ENCODE assay signal across 15 cellular contexts in genomic region chr5:150162142-150162513, GRCh38. TPM values are rescaled to one million over a fixed set of nuclear protein-coding genes. Genes with fewer than 3 reads are reported as not detected.
DNase-seq lines count a peak whose midpoint lies in the region; ATAC-seq, FAIRE-seq and TF ChIP-seq lines count a peak whose summit lies in the region.
"Had no signal": no experiment of that assay in that cellular context is flagged by ENCODE, and none has a peak within 500 bp of the region (broad histone marks: within the 10 kb centered on the region; RNA-seq: fewer than 3 reads in every experiment).

No MANE protein-coding gene starts in this region.

- CTCF ChIA-PET in HCT116 (lab: Charles Lee): interaction anchor here (0.8 to 2.6 kb wide), 4 partner anchors 9 to 58 kb away, joined by 3 to 10 read pairs (median 4); no protein-coding TSS in a partner anchor
- CTCF ChIA-PET in PC-3 (lab: Charles Lee): interaction anchor here (0.7 to 1.9 kb wide), 4 partner anchors 13 to 189 kb away, joined by 3 to 10 read pairs (median 5); no protein-coding TSS in a partner anchor

- RAD21 ChIA-PET in HCT116 (lab: Charles Lee; ENCODE audit: low non-redundant PET in 1 of 2, low total read pairs in 2 of 2, uncharacterized antibody in 2 of 2, unreplicated experiment in 2 of 2): no interaction called here

- no peak overlapping the region for H3K27ac Mint-ChIP-seq in stimulated activated memory B cell treated with anti-CD40 and anti-IgM and Interleukin-4, amounts not matched to agents 10 μg/mL and 1 μg/mL and 100 μg/mL, for 72 hours
- H3K27ac Mint-ChIP-seq: activated CD4-positive, alpha-beta T cell treated with anti-CD3 and anti-CD28 coated beads, Interleukin-2, amount 10 ng/mL, durations not matched to agents 24 days and 14 days; activated naive CD4-positive, alpha-beta T cell treated with anti-CD3 and anti-CD28 coated beads for 36 hours; dendritic cell treated with granulocyte-macrophage colony-stimulating factor and Interleukin-4, amounts not matched to agents 40 ng/mL and 50 ng/mL, for 4 days had no signal

- H2AFZ ChIP-seq in HCT116 (ENCODE audit: low read depth, low read length, poor library complexity, severe bottlenecking) (peak overlapping the region; percentile 38), PC-3 (ENCODE audit: low read length) (no peak overlapping the region)

- H3K9me2 ChIP-seq in HCT116 (ENCODE audit: insufficient read depth): no peaks in the 10 kb centered on the region
- no peaks in the 10 kb centered on the region for H3K9me2 ChIP-seq in PC-3 (replicated peaks; ENCODE audit: low read length)

- H3K9me3 Mint-ChIP-seq in stimulated activated memory B cell treated with anti-CD40 and anti-IgM and Interleukin-4, amounts not matched to agents 10 μg/mL and 1 μg/mL and 100 μg/mL, for 72 hours: no peaks in the 10 kb centered on the region
- H3K9me3 Mint-ChIP-seq: activated CD4-positive, alpha-beta T cell treated with anti-CD3 and anti-CD28 coated beads, Interleukin-2, amount 10 ng/mL, durations not matched to agents 24 days and 14 days; activated naive CD4-positive, alpha-beta T cell treated with anti-CD3 and anti-CD28 coated beads for 36 hours; dendritic cell treated with granulocyte-macrophage colony-stimulating factor and Interleukin-4, amounts not matched to agents 40 ng/mL and 50 ng/mL, for 4 days; neural crest cell had no signal

- H3K36me3 ChIP-seq in HCT116 (ENCODE audit: control insufficient read depth in 1 of 2, insufficient read depth in 2 of 2, low read length in 2 of 2): no peaks in the 10 kb centered on the region
- no peaks in the 10 kb centered on the region for H3K36me3 ChIP-seq in PC-3 (ENCODE audit: low read depth, low read length)
- no peaks in the 10 kb centered on the region for H3K36me3 ChIP-seq in small intestine (ENCODE audit: control insufficient read depth in 2 of 2, insufficient read depth in 2 of 2, low read length in 2 of 2)
- no peaks in the 10 kb centered on the region for H3K36me3 ChIP-seq in WERI-Rb-1

- H3K4me2 ChIP-seq in HCT116 (ENCODE audit: low read length): no peak overlapping the region
- no peak overlapping the region for H3K4me2 ChIP-seq in PC-3 (ENCODE audit: low read length)

- WGBS in small intestine, 3 donors: 29 to 59% (median 40%) methylated on average over 3 of the region's 3 CpGs

- peaks cover 30% of the 10 kb centered on the region for H3K4me1 Mint-ChIP-seq in stimulated activated memory B cell treated with anti-CD40 and anti-IgM and Interleukin-4, amounts not matched to agents 10 μg/mL and 1 μg/mL and 100 μg/mL, for 72 hours

- H3K27me3 ChIP-seq in HCT116 (ENCODE audit: insufficient read depth, low read length) (no peaks in the 10 kb centered on the region), PC-3 (ENCODE audit: low read length) (no peaks in the 10 kb centered on the region), small intestine (ENCODE audit: control insufficient read depth in 2 of 2, insufficient read depth in 2 of 2, low read length in 2 of 2) (no peaks in the 10 kb centered on the region), WERI-Rb-1 (ENCODE audit: insufficient read depth, low read depth, severe bottlenecking) (no peaks in the 10 kb centered on the region)

- ATAC-seq in HCT116 (no peak), PC-3 (peak; percentile 4), left colon (peak; percentile 73), HG03045 (IDR thresholded peaks at IDR 0.05; ENCODE audit: unreplicated experiment) (no peak)
- no peak for ATAC-seq in stimulated activated memory B cell treated with anti-CD40 and anti-IgM and Interleukin-4, amounts not matched to agents 10 μg/mL and 1 μg/mL and 100 μg/mL, for 72 hours

- intact Hi-C loops in HCT116 (cut with micrococcal nuclease) (no loop called here), PC-3 (cut with micrococcal nuclease) (no loop called here), left colon (cut with DNase I, micrococcal nuclease) (no loop called here)

- no peak for FAIRE-seq in small intestine (lab: Jason Lieb, UNC)

- H4K20me1 ChIP-seq in HCT116 (ENCODE audit: insufficient read depth) (no peaks in the 10 kb centered on the region), PC-3 (ENCODE audit: low read length) (no peaks in the 10 kb centered on the region)

- H3K9me3 ChIP-seq in HCT116 (ENCODE audit: control insufficient read depth in 1 of 2, insufficient read depth in 1 of 2, low read depth in 1 of 2, low read length in 2 of 2) (no peaks in the 10 kb centered on the region), PC-3 (ENCODE audit: low read length) (no peaks in the 10 kb centered on the region), small intestine (ENCODE audit: control insufficient read depth, low read depth) (no peaks in the 10 kb centered on the region), WERI-Rb-1 (ENCODE audit: severe bottlenecking) (no peaks in the 10 kb centered on the region)

- DNase-seq in HCT116 (ENCODE audit: low read depth, low spot score) (no peak), PC-3 (no peak), left colon (peak; percentile 86 to 94), small intestine (peak; percentile 93), hepatic stellate cell (ENCODE audit: low spot score) (no peak), WERI-Rb-1 (no peak)

- no peak for TF ChIP-seq RAD21 in HCT116 (IDR thresholded peaks at IDR 0.05; ENCODE audit: low read depth)

- H3K9ac ChIP-seq in HCT116 (ENCODE audit: low read length) (no peak overlapping the region), PC-3 (ENCODE audit: low read length) (no peak overlapping the region)

- H3K4me3 Mint-ChIP-seq in stimulated activated memory B cell treated with anti-CD40 and anti-IgM and Interleukin-4, amounts not matched to agents 10 μg/mL and 1 μg/mL and 100 μg/mL, for 72 hours: no peak overlapping the region
- H3K4me3 Mint-ChIP-seq: activated CD4-positive, alpha-beta T cell treated with anti-CD3 and anti-CD28 coated beads, Interleukin-2, amount 10 ng/mL, durations not matched to agents 24 days and 14 days; activated naive CD4-positive, alpha-beta T cell treated with anti-CD3 and anti-CD28 coated beads for 36 hours; dendritic cell treated with granulocyte-macrophage colony-stimulating factor and Interleukin-4, amounts not matched to agents 40 ng/mL and 50 ng/mL, for 4 days had no signal

- BruUV-seq in HCT116 (replicated peaks; lab: Mats Ljungman, UMichigan): no TSS peak
- BruUV-seq in PC-3 (replicated peaks; lab: Mats Ljungman, UMichigan): no TSS peak

- H3K4me1 ChIP-seq in HCT116 (ENCODE audit: control insufficient read depth in 1 of 2, insufficient read depth in 2 of 2, low read length in 2 of 2): peaks cover 3 to 19% of the 10 kb centered on the region in 2 experiments; a peak in 3 of 4 replicates
- H3K4me1 ChIP-seq in PC-3 (ENCODE audit: insufficient read depth, low read length): peaks cover 5% of the 10 kb centered on the region; the same call in 1 of the 2 replicates
- H3K4me1 ChIP-seq in small intestine (ENCODE audit: control insufficient read depth in 2 of 2, insufficient read depth in 1 of 2, low read depth in 1 of 2, low read length in 1 of 2): peaks cover 2 to 13% of the 10 kb centered on the region in 2 donors

- H3K79me2 ChIP-seq in HCT116 (ENCODE audit: insufficient read depth, low read length) (no peaks in the 10 kb centered on the region), PC-3 (ENCODE audit: low read length) (no peaks in the 10 kb centered on the region)

- no peaks in the 10 kb centered on the region for H3K36me3 Mint-ChIP-seq in stimulated activated memory B cell treated with anti-CD40 and anti-IgM and Interleukin-4, amounts not matched to agents 10 μg/mL and 1 μg/mL and 100 μg/mL, for 72 hours

- TF ChIP-seq CTCF in HCT116 (IDR thresholded peaks at IDR 0.05 in 2 of 3, conservative IDR thresholded peaks at IDR 0.05 in 1 of 3; ENCODE audit: borderline replicate concordance in 1 of 3, insufficient read depth in 1 of 3, low read depth in 2 of 3, low read length in 2 of 3) (no peak), PC-3 (conservative IDR thresholded peaks at IDR 0.05; ENCODE audit: low read depth, low read length) (no peak), WERI-Rb-1 (IDR thresholded peaks at IDR 0.05; ENCODE audit: low read depth, low read length) (no peak)

- H3K27ac ChIP-seq in HCT116 (ENCODE audit: low read depth, low read length) (no peak overlapping the region), PC-3 (ENCODE audit: low read length) (no peak overlapping the region), small intestine (ENCODE audit: low read depth in 1 of 2, low read length in 1 of 2) (peak overlapping the region; percentile 90), WERI-Rb-1 (no peak overlapping the region)
- H3K27ac ChIP-seq: HL-60 had no signal

- H3F3A ChIP-seq in PC-3 (ENCODE audit: low read length, unreplicated experiment): no peaks in the 10 kb centered on the region

- H3K4me3 ChIP-seq in HCT116 (replicated peaks in 1 of 2; ENCODE audit: low read depth in 1 of 2, low read length in 2 of 2): no peak overlapping the region
- H3K4me3 ChIP-seq in PC-3 (ENCODE audit: low read length): no peak overlapping the region
- no peak overlapping the region for H3K4me3 ChIP-seq in small intestine (ENCODE audit: low read depth in 1 of 2, low read length in 2 of 2)
- no peak overlapping the region for H3K4me3 ChIP-seq in WERI-Rb-1 (ENCODE audit: low read depth, low read length)

- TF ChIP-seq POLR2A in HCT116 (IDR thresholded peaks at IDR 0.05; ENCODE audit: borderline replicate concordance, extremely low read depth, insufficient read depth, insufficient read length): no peak

- no peaks in the 10 kb centered on the region for H3K27me3 Mint-ChIP-seq in stimulated activated memory B cell treated with anti-CD40 and anti-IgM and Interleukin-4, amounts not matched to agents 10 μg/mL and 1 μg/mL and 100 μg/mL, for 72 hours

- POLR2A ChIA-PET in HCT116 (lab: Charles Lee): no interaction called here
- POLR2A ChIA-PET in PC-3 (lab: Charles Lee; ENCODE audit: unreplicated experiment): no interaction called here

TF ChIP-seq in HCT116, 20 proteins besides CTCF, POLR2A, EP300 and RAD21 (continues in another document):
- TF ChIP-seq ZFX (IDR thresholded peaks at IDR 0.05): no peak
- TF ChIP-seq CBX3 (IDR thresholded peaks at IDR 0.05; ENCODE audit: low read depth): no peak
- no peak for TF ChIP-seq SIN3A (IDR thresholded peaks at IDR 0.05; ENCODE audit: low read depth)
- TF ChIP-seq SP1 (IDR thresholded peaks at IDR 0.05; ENCODE audit: low read depth): no peak
- TF ChIP-seq POLR2AphosphoS5 (IDR thresholded peaks at IDR 0.05; ENCODE audit: low read depth, low read length): no peak
- no peak for TF ChIP-seq JUND (IDR thresholded peaks at IDR 0.05)

RNA-seq across cellular contexts. Expression of gene CDX1, which starts 4.5 kb away (rescaled TPM):
- total RNA-seq in HCT116 (2021; ENCODE audit: unreplicated experiment): not detected
- not detected in 2 replicates for polyA plus RNA-seq in HCT116 (2012)
- not detected in 2 replicates for total RNA-seq in PC-3 (2014; rRNA removed)
- 100 to 1,000 TPM; 323 to 423 TPM for total RNA-seq in left colon
- 100 to 1,000 TPM; 205 to 238 (median 219) TPM for polyA plus RNA-seq in small intestine
- total RNA-seq: activated CD4-positive, alpha-beta T cell treated with anti-CD3 and anti-CD28 coated beads, Interleukin-2, amount 10 ng/mL, durations not matched to agents 24 days and 14 days; activated naive CD4-positive, alpha-beta T cell treated with anti-CD3 and anti-CD28 coated beads for 36 hours; glomerular endothelial cell; mammary epithelial cell; neural crest cell had no signal
- polyA plus RNA-seq: mammary epithelial cell had no signal

RNA-seq across cellular contexts. Expression of gene PDGFRB, which starts 6.5 kb away (rescaled TPM):
- total RNA-seq in HCT116 (2021; ENCODE audit: unreplicated experiment) (0.34 TPM), PC-3 (2014; rRNA removed) (0.12 and 0.66 TPM in 2 replicates), left colon (10 to 100 TPM; 14.2 to 26.0 TPM)
- polyA plus RNA-seq in HCT116 (2012): 0.18 and 0.67 TPM in 2 replicates
- 10 to 100 TPM in 1 of 3 donors, 1 to 10 TPM in 1, under 1 TPM in 1; 0.45 to 31.6 (median 1.6) TPM for polyA plus RNA-seq in small intestine

RNA-seq across cellular contexts. Expression of gene SLC6A7, which starts 27.7 kb away (rescaled TPM):
- not detected for total RNA-seq in HCT116 (2021; ENCODE audit: unreplicated experiment)
- not detected in 2 replicates for polyA plus RNA-seq in HCT116 (2012)
- 0.29 and 0.35 TPM in 2 replicates for total RNA-seq in PC-3 (2014; rRNA removed)
- total RNA-seq in left colon: 10 to 100 TPM; 13.2 to 30.4 TPM
- 1 to 10 TPM in 2 of 3 donors, under 1 TPM in 1; 0.81 to 2.6 (median 1.8) TPM for polyA plus RNA-seq in small intestine
- total RNA-seq: activated CD4-positive, alpha-beta T cell treated with anti-CD3 and anti-CD28 coated beads, Interleukin-2, amount 10 ng/mL, durations not matched to agents 24 days and 14 days; activated naive CD4-positive, alpha-beta T cell treated with anti-CD3 and anti-CD28 coated beads for 36 hours; glomerular endothelial cell; mammary epithelial cell; neural crest cell had no signal
- polyA plus RNA-seq: mammary epithelial cell had no signal

Comparison
In these comparisons a context has a peak if more than half of its experiments do, and no peak if none do; other contexts are left out.
1. ATAC-seq: peak in PC-3 (single experiment) and left colon (single experiment); none in HCT116 (single experiment), HG03045 (single experiment) and stimulated activated memory B cell treated with anti-CD40 and anti-IgM and Interleukin-4, amounts not matched to agents 10 μg/mL and 1 μg/mL and 100 μg/mL, for 72 hours (single experiment).
2. DNase-seq: peak in left colon (2 of 2) and small intestine (single experiment); none in HCT116 (single experiment), PC-3 (single experiment), hepatic stellate cell (single experiment) and WERI-Rb-1 (single experiment).
3. H3K27ac ChIP-seq: peak in small intestine (2 of 2); none in HCT116 (single experiment), PC-3 (single experiment) and WERI-Rb-1 (single experiment).
4. RNA of gene CDX1, which starts 4.5 kb away (total RNA-seq): 323 to 423 TPM in left colon; not detected in HCT116 (single experiment) and not detected in PC-3; every median in the first group is over 100 times any median in the second.
5. RNA of gene SLC6A7, which starts 27.7 kb away (total RNA-seq): 13.2 to 30.4 TPM in left colon; 0.29 to 0.35 TPM in PC-3 and not detected in HCT116 (single experiment); every median in the first group is over 10 times any median in the second.